In the genomic region with DNA sequence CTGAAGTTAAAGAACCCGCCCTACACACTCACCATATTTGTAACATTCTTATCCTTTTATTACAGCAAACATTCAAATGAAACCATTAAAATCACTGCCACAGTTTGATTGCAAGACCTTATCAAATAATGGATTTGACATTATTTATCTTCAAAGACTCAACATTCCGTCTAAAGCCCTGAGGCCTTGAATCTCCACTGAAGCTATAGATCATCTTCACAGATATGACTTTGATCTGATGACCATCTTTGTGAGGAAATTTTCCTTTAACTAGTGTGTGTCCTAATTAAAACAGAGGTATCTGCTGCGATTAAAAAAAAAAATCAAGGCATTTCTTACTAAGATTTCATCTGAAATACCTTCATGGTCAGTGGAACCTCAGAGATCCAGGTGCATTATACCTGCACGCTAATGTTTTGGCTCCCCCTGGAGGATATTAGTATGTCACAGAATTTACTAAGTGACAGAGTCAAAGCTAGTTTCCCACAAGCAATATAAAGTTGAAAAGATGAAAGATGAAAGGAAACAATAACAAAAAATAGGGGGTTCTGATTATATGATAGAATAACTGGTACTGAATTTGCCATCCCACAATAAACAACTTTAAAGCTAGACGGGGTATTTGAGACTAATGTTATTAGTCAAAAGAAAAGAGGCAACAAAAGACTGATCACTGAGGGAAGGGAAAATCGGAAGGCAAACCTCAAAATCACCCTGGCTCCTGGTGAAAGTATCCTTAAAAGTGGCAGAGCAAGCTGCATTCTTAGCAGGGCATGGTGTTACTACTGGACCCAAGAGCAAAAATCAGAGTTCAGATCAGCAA, we compare ENCODE assay signal across 8 cellular contexts.
DNase-seq lines count a peak whose midpoint lies in the region; ATAC-seq and TF ChIP-seq lines count a peak whose summit lies in the region.

No MANE protein-coding gene starts in this region.

- ATAC-seq in HG03103 (IDR thresholded peaks at IDR 0.05; ENCODE audit: low read depth, unreplicated experiment), result peak; percentile 61
- ATAC-seq in activated CD4-positive, CD25-positive, alpha-beta regulatory T cell treated with anti-CD3 and anti-CD28 coated beads, Interleukin-2, amount 50 U/mL, for 24 hours, result no peak
- no peak for ATAC-seq in GM21423 (IDR thresholded peaks at IDR 0.05; ENCODE audit: unreplicated experiment)

- DNase-seq in BE2C, result peak; percentile 15
- DNase-seq in SK-N-SH, result peak; percentile 16
- peak; percentile 59 for DNase-seq in left kidney (ENCODE audit: low read depth, low spot score)
- DNase-seq in stimulated activated naive CD4-positive, alpha-beta T cell (lab: John Stamatoyannopoulos, UW), result no peak
- no peak for DNase-seq in foreskin melanocyte

- peak; percentile 79 for TF ChIP-seq CTCF in BE2C (IDR thresholded peaks at IDR 0.05; ENCODE audit: low read depth, low read length)
- TF ChIP-seq CTCF in SK-N-SH (IDR thresholded peaks at IDR 0.05), result peak; percentile 88

- 53% methylated on average over 6 of the region's 6 CpGs for WGBS in SK-N-SH (ENCODE audit: low lambda C conversion rate)

- H3K4me1 ChIP-seq in BE2C (no peaks in the 10 kb centered on the region), SK-N-SH (ENCODE audit: control insufficient read depth in 1 of 2, insufficient read depth in 2 of 2, low read depth in 1 of 2, low read length in 1 of 2) (peaks cover 0 to 4% of the 10 kb centered on the region in 2 experiments; a peak in 2 of 4 replicates)

- H4K20me1 ChIP-seq in SK-N-SH (ENCODE audit: insufficient read depth), result no peaks in the 10 kb centered on the region

- H3F3A ChIP-seq in SK-N-SH (replicated peaks; ENCODE audit: insufficient read depth), result no peaks in the 10 kb centered on the region

- TF ChIP-seq RAD21 in SK-N-SH (IDR thresholded peaks at IDR 0.05; ENCODE audit: low read length), result peak; percentile 88

- POLR2A ChIA-PET in SK-N-SH (lab: Yijun Ruan, JAX), result no interaction called here

- no peaks in the 10 kb centered on the region for H3K9me2 ChIP-seq in SK-N-SH

- CTCF ChIA-PET in SK-N-SH (lab: Yijun Ruan, JAX), result interaction anchor here (0.6 to 2.9 kb wide), 23 partner anchors 9 to 1773 kb away, joined by 3 to 22 read pairs (median 4); no protein-coding TSS in a partner anchor

- H3K36me3 ChIP-seq in BE2C (no peaks in the 10 kb centered on the region), SK-N-SH (replicated peaks in 1 of 2; ENCODE audit: control insufficient read depth in 1 of 2, insufficient read depth in 2 of 2, low read length in 1 of 2) (no peaks in the 10 kb centered on the region)

- H3K27ac ChIP-seq in SK-N-SH (ENCODE audit: low read depth in 2 of 2, low read length in 1 of 2), result no peak overlapping the region

- H3K4me3 ChIP-seq in BE2C (ENCODE audit: low read depth, low read length), result no peak overlapping the region
- no peak overlapping the region; a peak in 1 of 4 replicates for H3K4me3 ChIP-seq in SK-N-SH (ENCODE audit: low read depth in 2 of 2, low read length in 1 of 2)

- H3K9ac ChIP-seq in SK-N-SH, result no peak overlapping the region

- TF ChIP-seq EP300 in SK-N-SH (IDR thresholded peaks at IDR 0.05; ENCODE audit: borderline replicate concordance in 1 of 2, low read depth in 1 of 2, low read length in 1 of 2), result no peak; a peak in 1 of 4 replicates

- H3K9me3 ChIP-seq in BE2C (no peaks in the 10 kb centered on the region), SK-N-SH (no peaks in the 10 kb centered on the region; the same call in 1 of the 2 replicates)

- H2AFZ ChIP-seq in SK-N-SH (ENCODE audit: low read depth), result no peak overlapping the region

- H3K27me3 ChIP-seq in BE2C (no peaks in the 10 kb centered on the region), SK-N-SH (ENCODE audit: insufficient read depth) (no peaks in the 10 kb centered on the region)

- H3K79me2 ChIP-seq in SK-N-SH (ENCODE audit: insufficient read depth), result no peaks in the 10 kb centered on the region

- no peak overlapping the region for H3K4me2 ChIP-seq in SK-N-SH

TF ChIP-seq in SK-N-SH, 30 proteins besides CTCF, POLR2A, EP300 and RAD21:
- peak; percentile 79 for TF ChIP-seq SMC3 (IDR thresholded peaks at IDR 0.05; ENCODE audit: low read depth, low read length)
- TF ChIP-seq CHD2 (IDR thresholded peaks at IDR 0.05; ENCODE audit: low read length, partially characterized antibody), result no peak

Comparison
In these comparisons a context has a peak if more than half of its experiments do, and no peak if none do; other contexts are left out.
1. DNase-seq: peak in BE2C (single experiment), SK-N-SH (single experiment) and left kidney (single experiment); none in stimulated activated naive CD4-positive, alpha-beta T cell (0 of 6) and foreskin melanocyte (single experiment).